Comparison of ENCODE assay signal across 24 cellular contexts in the genomic region with DNA sequence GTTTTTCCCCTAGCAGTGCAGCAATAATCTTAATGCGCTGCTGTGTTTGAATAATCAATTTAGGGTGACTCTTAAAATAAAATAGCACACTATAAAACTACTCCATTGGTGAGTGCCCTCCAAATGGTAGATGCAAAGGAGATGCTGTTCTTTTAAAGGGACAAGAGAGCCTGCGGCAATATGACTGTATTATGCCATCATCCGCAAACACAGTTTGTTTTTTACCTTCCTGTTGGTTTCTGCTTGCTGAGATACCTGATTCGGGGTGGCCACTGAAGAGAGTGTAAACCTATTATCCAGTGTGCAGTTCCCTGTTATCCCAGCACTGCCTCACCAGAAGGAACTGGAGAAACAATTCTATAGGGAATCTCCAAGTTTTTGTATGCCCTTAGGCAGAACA.
"Had no signal": no experiment of that assay in that cellular context is flagged by ENCODE, and none has a peak within 500 bp of the region (broad histone marks: within the 10 kb centered on the region; RNA-seq: fewer than 3 reads in every experiment).

No MANE protein-coding gene starts in this region.

- H3K36me3 Mint-ChIP-seq: natural killer cell treated with Interleukin-12 subunit alpha and Interleukin-12 subunit beta and Interleukin-15 and Interleukin-18, amount 100 ng/mL, for 72 hours had no signal

- H3K27me3 ChIP-seq: esophagus squamous epithelium, pancreas, right atrium auricular region, tibial nerve had no signal

- ATAC-seq: activated CD4-positive, alpha-beta T cell treated with anti-CD3 and anti-CD28 coated beads for 36 hours; activated T-cell treated with anti-CD3 and anti-CD28 coated beads, Interleukin-2, amount 50 U/mL, for 72 hours; left colon; mucosa of descending colon; natural killer cell treated with Interleukin-12 subunit alpha and Interleukin-12 subunit beta and Interleukin-15 and Interleukin-18, amount 100 ng/mL, for 72 hours; pancreas had no signal

- H3K9me3 ChIP-seq: esophagus squamous epithelium, mucosa of descending colon, pancreas, right atrium auricular region, tibial nerve had no signal

- H3K4me3 ChIP-seq: esophagus squamous epithelium, mucosa of descending colon, pancreas, right atrium auricular region, tibial nerve had no signal

- H3K27ac Mint-ChIP-seq: activated CD4-positive, alpha-beta T cell treated with anti-CD3 and anti-CD28 coated beads for 36 hours; activated naive CD8-positive, alpha-beta T cell; activated T-cell treated with anti-CD3 and anti-CD28 coated beads, Interleukin-2, amount 50 U/mL, for 72 hours; natural killer cell treated with Interleukin-12 subunit alpha and Interleukin-12 subunit beta and Interleukin-15 and Interleukin-18, amount 100 ng/mL, for 72 hours had no signal

- H3K9me3 Mint-ChIP-seq: activated T-cell treated with anti-CD3 and anti-CD28 coated beads, Interleukin-2, amount 50 U/mL, for 72 hours; natural killer cell treated with Interleukin-12 subunit alpha and Interleukin-12 subunit beta and Interleukin-15 and Interleukin-18, amount 100 ng/mL, for 72 hours had no signal

- H3K4me3 Mint-ChIP-seq: activated CD4-positive, alpha-beta T cell treated with anti-CD3 and anti-CD28 coated beads for 36 hours; activated naive CD8-positive, alpha-beta T cell; activated T-cell treated with anti-CD3 and anti-CD28 coated beads, Interleukin-2, amount 50 U/mL, for 72 hours; natural killer cell treated with Interleukin-12 subunit alpha and Interleukin-12 subunit beta and Interleukin-15 and Interleukin-18, amount 100 ng/mL, for 72 hours had no signal

- H3K4me1 ChIP-seq: esophagus squamous epithelium, pancreas, right atrium auricular region, tibial nerve had no signal

- FAIRE-seq: colon, frontal cortex, kidney, pancreas, urothelium cell line had no signal

- DNase-seq: activated CD4-positive, alpha-beta T cell treated with anti-CD3 and anti-CD28 coated beads for 36 hours; activated CD4-positive, alpha-beta T cell treated with anti-CD3 and anti-CD28 coated beads, Interleukin-2, amount 50 U/mL, for 4 hours; activated CD4-positive, CD25-positive, alpha-beta regulatory T cell; activated naive CD4-positive, alpha-beta T cell treated with Interleukin-2 at 50 U/mL for 16 hours; activated T-cell treated with anti-CD3 and anti-CD28 coated beads for 4 hours; activated T-cell treated with anti-CD3 and anti-CD28 coated beads, Interleukin-2, amount 50 U/mL, for 72 hours; anterior cingulate cortex; dermis blood vessel endothelial cell; effector CD4-positive, alpha-beta T cell; esophagus squamous epithelium; kidney; left colon; mucosa of descending colon; pancreas; stimulated activated CD4-positive, alpha-beta T cell treated with anti-CD3 and anti-CD28 coated beads, Interleukin-15, amount 100 ng/mL, for 24 hours; stimulated activated naive CD4-positive, alpha-beta T cell had no signal

- H3K27ac ChIP-seq: epithelial cell of prostate, esophagus squamous epithelium, pancreas, right atrium auricular region, tibial nerve had no signal

- H3K36me3 ChIP-seq: esophagus squamous epithelium, pancreas, right atrium auricular region, tibial nerve had no signal
